Comparison of ENCODE assay signal across 9 cellular contexts in the genomic region with DNA sequence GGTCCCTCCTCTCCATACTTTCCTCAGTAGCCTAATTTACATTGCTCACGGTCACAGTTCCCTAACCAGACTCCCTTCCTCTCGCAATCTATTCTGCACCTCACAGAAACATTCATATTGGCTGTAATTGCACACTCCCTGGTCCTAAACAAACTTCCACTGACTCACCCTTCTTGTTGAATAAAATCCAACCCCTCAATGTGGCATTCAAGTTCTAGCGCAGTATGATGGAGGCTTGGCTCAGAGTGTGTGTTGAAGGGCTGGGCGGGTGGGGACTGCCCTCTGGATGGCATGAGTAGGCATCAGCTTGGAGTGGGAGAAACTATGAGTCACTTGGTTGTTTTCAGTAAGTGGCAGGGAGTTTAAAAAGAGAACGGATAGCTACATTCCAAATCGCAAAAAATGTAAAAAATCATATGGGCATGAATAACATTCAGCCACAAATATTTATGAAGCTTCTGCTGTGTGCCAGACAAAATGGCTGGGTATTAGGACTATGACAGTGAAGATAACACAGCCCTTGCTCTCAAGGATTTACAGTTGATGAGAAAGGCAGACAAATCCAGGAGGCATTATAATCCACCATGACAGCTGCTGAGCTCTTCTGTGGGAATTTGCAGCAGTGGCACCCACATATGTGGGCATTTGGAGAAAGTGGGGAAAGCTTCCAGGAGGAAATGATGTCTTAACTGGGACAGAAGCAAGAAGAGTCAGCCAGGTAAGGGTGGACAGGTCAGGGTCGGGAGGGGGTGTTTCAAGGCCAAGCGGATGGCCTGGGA. TPM values are rescaled to one million over a fixed set of nuclear protein-coding genes. Genes with fewer than 3 reads are reported as not detected.
A peak's percentile ranks its signal among the peaks of the same experiment; 100 is the strongest.
DNase-seq lines count a peak whose midpoint lies in the region; ATAC-seq and TF ChIP-seq lines count a peak whose summit lies in the region.
"Had no signal": no experiment of that assay in that cellular context is flagged by ENCODE, and none has a peak within 500 bp of the region (broad histone marks: within the 10 kb centered on the region; RNA-seq: fewer than 3 reads in every experiment).

No MANE protein-coding gene starts in this region.

- DNase-seq in AG20443 (ENCODE audit: low spot score) (peak; percentile 67), cardiac fibroblast (ENCODE audit: low read depth in 2 of 2) (peak; percentile 78 to 83), myocyte (ENCODE audit: low read depth) (peak; percentile 92), OCI-M2 (lab: John Stamatoyannopoulos, UW; ENCODE audit: unreplicated experiment) (no peak), NCI-H1694 (lab: John Stamatoyannopoulos, UW) (no peak), HuH-7.5 (ENCODE audit: low spot score) (no peak)
- DNase-seq: left ventricle myocardium inferior had no signal

- TF ChIP-seq EP300 in Ishikawa (IDR thresholded peaks at IDR 0.05; ENCODE audit: borderline replicate concordance): no peak; the same call in 1 of the 2 replicates

- TF ChIP-seq CTCF in cardiac fibroblast (IDR thresholded peaks at IDR 0.05; ENCODE audit: low read depth, low read length): no peak

- no peak overlapping the region for H3K4me3 ChIP-seq in cardiac fibroblast (replicated peaks in 1 of 2; ENCODE audit: low read depth in 2 of 2, low read length in 2 of 2)
- H3K4me3 ChIP-seq: left ventricle myocardium inferior had no signal

- no peak for TF ChIP-seq RAD21 in Ishikawa (IDR thresholded peaks at IDR 0.05; ENCODE audit: low read depth)

- no peak for ATAC-seq in GM18502 (IDR thresholded peaks at IDR 0.05; ENCODE audit: poor library complexity, unreplicated experiment)

TF ChIP-seq in Ishikawa, 13 proteins besides CTCF, POLR2A, EP300 and RAD21:
- no peak for TF ChIP-seq CEBPB (IDR thresholded peaks at IDR 0.05)
- no peak for TF ChIP-seq ZBTB7A (IDR thresholded peaks at IDR 0.05; ENCODE audit: low read depth)
- TF ChIP-seq TEAD4 (IDR thresholded peaks at IDR 0.05): peak; percentile 49
- TF ChIP-seq YY1 (IDR thresholded peaks at IDR 0.05; ENCODE audit: low read depth): 0 out of 2 replicates have a peak, but pooled peaks have one; percentile 41
- TF ChIP-seq NFIC (IDR thresholded peaks at IDR 0.05): peak; percentile 60; the same call in 1 of the 2 replicates
TF ChIP-seq in Ishikawa: peak in this region for 3.

RNA-seq across cellular contexts. Expression of a gene that starts 42.2 kb away (rescaled TPM):
- 11.3 and 22.2 TPM in 2 replicates for total RNA-seq in myocyte
- polyA plus RNA-seq in myocyte (2012): 4.0 TPM

Comparison
In these comparisons a context has a peak if more than half of its experiments do, and no peak if none do; other contexts are left out.
1. DNase-seq: peak in AG20443 (single experiment), cardiac fibroblast (2 of 2) and myocyte (single experiment); none in OCI-M2 (single experiment), NCI-H1694 (single experiment) and HuH-7.5 (single experiment).